ENCODE assay signal across 15 cellular contexts in genomic region chr1:202644219-202645096, GRCh38.
DNase-seq lines count a peak whose midpoint lies in the region; ATAC-seq and TF ChIP-seq lines count a peak whose summit lies in the region.
"Had no signal": no experiment of that assay in that cellular context is flagged by ENCODE, and none has a peak within 500 bp of the region (broad histone marks: within the 10 kb centered on the region; RNA-seq: fewer than 3 reads in every experiment).

No MANE protein-coding gene starts in this region.

- H3K4me2 ChIP-seq in parathyroid adenoma (ENCODE audit: low read length) = peak overlapping the region; percentile 58

- no peaks in the 10 kb centered on the region for H3K79me2 ChIP-seq in parathyroid adenoma

- no peaks in the 10 kb centered on the region for H3K36me3 Mint-ChIP-seq in activated CD4-positive, alpha-beta T cell treated with anti-CD3 and anti-CD28 coated beads, Interleukin-2, amount 10 ng/mL, durations not matched to agents 24 days and 14 days (ENCODE audit: low read depth)

- no peak for TF ChIP-seq CTCF in parathyroid adenoma (IDR thresholded peaks at IDR 0.05)

- H3K27me3 ChIP-seq in SJCRH30 (no peaks in the 10 kb centered on the region), iPS DF 6.9 (ENCODE audit: control insufficient read depth, insufficient read depth, low read length) (peaks cover 6% of the 10 kb centered on the region; the same call in 1 of the 2 replicates), parathyroid adenoma (ENCODE audit: control insufficient read depth, insufficient read depth, low read length) (no peaks in the 10 kb centered on the region)

- H2AFZ ChIP-seq in parathyroid adenoma = no peak overlapping the region

- H3K4me3 Mint-ChIP-seq in activated CD4-positive, alpha-beta T cell treated with anti-CD3 and anti-CD28 coated beads, Interleukin-2, amount 10 ng/mL, durations not matched to agents 24 days and 14 days = peak overlapping the region; percentile 66
- H3K4me3 Mint-ChIP-seq: activated CD4-positive, alpha-beta T cell treated with anti-CD3 and anti-CD28 coated beads for 36 hours had no signal

- H3K4me3 ChIP-seq in SJCRH30 = peak overlapping the region; percentile 65
- H3K4me3 ChIP-seq in iPS DF 6.9 (ENCODE audit: low read length) = peak overlapping the region; percentile 92; the same call in 1 of the 2 replicates
- H3K4me3 ChIP-seq in parathyroid adenoma (ENCODE audit: low read depth, low read length) = peak overlapping the region; percentile 4
- H3K4me3 ChIP-seq: mucosa of descending colon had no signal

- ATAC-seq in HG03039 (IDR thresholded peaks at IDR 0.05; ENCODE audit: unreplicated experiment) = no peak

- H3K9me3 ChIP-seq in SJCRH30 (replicated peaks) (no peaks in the 10 kb centered on the region), iPS DF 6.9 (ENCODE audit: control insufficient read depth, insufficient read depth, low read length) (no peaks in the 10 kb centered on the region), parathyroid adenoma (ENCODE audit: control insufficient read depth, low read length) (no peaks in the 10 kb centered on the region)
- H3K9me3 ChIP-seq: mucosa of descending colon, tibial nerve had no signal

- no peak for DNase-seq in activated CD4-positive, alpha-beta T cell treated with anti-CD3 and anti-CD28 coated beads, Interleukin-2, amount 10 ng/mL, durations not matched to agents 24 days and 14 days
- no peak for DNase-seq in activated CD4-positive, alpha-beta T cell treated with anti-CD3 and anti-CD28 coated beads for 48 hours
- DNase-seq in SJCRH30 (peak in 1 of 2 experiments; percentile 41), iPS DF 6.9 (ENCODE audit: low read depth, low spot score) (no peak), NCI-H82 (lab: John Stamatoyannopoulos, UW) (no peak), NCI-H2081 (lab: John Stamatoyannopoulos, UW) (no peak)
- DNase-seq: activated CD4-positive, alpha-beta T cell treated with anti-CD3 and anti-CD28 coated beads for 36 hours; activated naive CD4-positive, alpha-beta T cell treated with anti-CD3 and anti-CD28 coated beads, Interleukin-2, amount 50 U/mL, for 16 hours; DMS 273 treated with DMSO at 0.1 percent for 48 hours; NCI-H1694 treated with DMSO at 0.1 percent for 48 hours; SW 1271 had no signal

- H3K4me1 ChIP-seq in SJCRH30 (peaks cover 9% of the 10 kb centered on the region; the same call in 1 of the 2 replicates), iPS DF 6.9 (ENCODE audit: control insufficient read depth, insufficient read depth, low read length) (peaks cover 5% of the 10 kb centered on the region), parathyroid adenoma (no peaks in the 10 kb centered on the region)

- H3K27ac ChIP-seq in SJCRH30 = no peak overlapping the region
- no peak overlapping the region for H3K27ac ChIP-seq in iPS DF 6.9 (ENCODE audit: low read length)
- H3K27ac ChIP-seq in parathyroid adenoma = no peak overlapping the region
- H3K27ac ChIP-seq: tibial nerve had no signal

- H3K9ac ChIP-seq in parathyroid adenoma = no peak overlapping the region

- H3K36me3 ChIP-seq in SJCRH30 = no peaks in the 10 kb centered on the region
- no peaks in the 10 kb centered on the region; the same call in 1 of the 2 replicates for H3K36me3 ChIP-seq in iPS DF 6.9 (ENCODE audit: control insufficient read depth, insufficient read depth, low read length)
- H3K36me3 ChIP-seq in parathyroid adenoma (ENCODE audit: control insufficient read depth, insufficient read depth, low read length) = no peaks in the 10 kb centered on the region
- H3K36me3 ChIP-seq: tibial nerve had no signal

- peaks cover 10% of the 10 kb centered on the region for H3K4me1 Mint-ChIP-seq in activated CD4-positive, alpha-beta T cell treated with anti-CD3 and anti-CD28 coated beads, Interleukin-2, amount 10 ng/mL, durations not matched to agents 24 days and 14 days

- no peak overlapping the region for H3K27ac Mint-ChIP-seq in activated CD4-positive, alpha-beta T cell treated with anti-CD3 and anti-CD28 coated beads, Interleukin-2, amount 10 ng/mL, durations not matched to agents 24 days and 14 days
- H3K27ac Mint-ChIP-seq: activated CD4-positive, alpha-beta T cell treated with anti-CD3 and anti-CD28 coated beads for 36 hours had no signal

- WGBS in iPS DF 6.9 (ENCODE audit: insufficient coverage, insufficient read length) = no CpG with 5 or more reads among the region's 22 CpGs

- peaks cover 92% of the 10 kb centered on the region for H3K27me3 Mint-ChIP-seq in activated CD4-positive, alpha-beta T cell treated with anti-CD3 and anti-CD28 coated beads, Interleukin-2, amount 10 ng/mL, durations not matched to agents 24 days and 14 days

- H3K9me3 Mint-ChIP-seq in activated CD4-positive, alpha-beta T cell treated with anti-CD3 and anti-CD28 coated beads, Interleukin-2, amount 10 ng/mL, durations not matched to agents 24 days and 14 days = no peaks in the 10 kb centered on the region

- intact Hi-C loops in activated CD4-positive, alpha-beta T cell treated with anti-CD3 and anti-CD28 coated beads, Interleukin-2, amount 10 ng/mL, durations not matched to agents 24 days and 14 days (cut with micrococcal nuclease) = no loop called here

Comparison
In these comparisons a context has a peak if more than half of its experiments do, and no peak if none do; other contexts are left out.
1. H3K4me3 ChIP-seq: peak in every context shown above with its lines; median percentile 92 in iPS DF 6.9; 65 in SJCRH30; 4 in parathyroid adenoma.